ENCODE assay signal across 9 cellular contexts in the genomic region with DNA sequence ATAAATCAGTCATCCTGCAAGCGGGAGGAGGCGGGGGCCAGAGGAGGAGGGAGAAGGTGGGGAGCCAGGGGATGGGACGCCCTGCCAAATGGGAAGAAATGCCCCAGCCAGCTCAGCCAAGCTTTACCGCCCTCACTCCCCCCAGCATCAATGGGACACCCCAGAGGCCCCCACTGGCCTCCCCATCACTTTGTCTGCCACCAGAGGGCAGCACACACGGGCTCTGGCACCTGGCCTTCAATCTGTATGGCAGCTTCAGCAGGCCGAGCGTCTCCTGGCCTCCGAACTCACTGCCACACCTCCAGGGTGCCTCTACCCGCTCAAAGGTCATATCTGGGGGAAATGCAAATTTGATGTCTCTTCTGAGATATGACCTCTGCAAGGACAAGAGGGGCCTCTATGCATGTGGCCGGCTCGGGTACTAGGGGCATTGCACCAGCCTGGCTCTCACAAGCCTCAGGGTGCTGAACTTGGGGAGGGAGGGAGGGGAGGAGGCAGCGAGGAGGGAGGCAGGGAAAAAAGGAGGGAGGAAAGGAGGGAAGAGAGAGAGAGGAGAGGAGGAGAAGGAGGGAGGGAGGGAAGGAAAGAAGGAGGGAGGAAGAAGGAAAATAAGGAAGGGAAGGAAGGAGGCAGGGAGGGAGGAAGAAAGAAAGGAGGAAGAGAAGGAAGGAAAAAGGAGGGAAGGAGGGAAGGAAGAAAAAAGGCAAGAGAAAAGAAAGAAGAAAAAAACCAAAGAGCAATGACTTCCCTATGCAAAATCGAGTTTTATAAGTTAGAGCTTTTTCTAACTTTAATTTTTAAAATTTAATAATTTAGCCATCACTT. TPM values are rescaled to one million over a fixed set of nuclear protein-coding genes. Genes with fewer than 3 reads are reported as not detected.
A peak's percentile ranks its signal among the peaks of the same experiment; 100 is the strongest.
DNase-seq lines count a peak whose midpoint lies in the region; ATAC-seq and TF ChIP-seq lines count a peak whose summit lies in the region.
"Had no signal": no experiment of that assay in that cellular context is flagged by ENCODE, and none has a peak within 500 bp of the region (broad histone marks: within the 10 kb centered on the region; RNA-seq: fewer than 3 reads in every experiment).

No MANE protein-coding gene starts in this region.

- no peaks in the 10 kb centered on the region for H3K36me3 ChIP-seq in Caco-2 (ENCODE audit: control insufficient read depth, insufficient read depth, low read length)
- H3K36me3 ChIP-seq in mucosa of descending colon (ENCODE audit: low read depth): no peaks in the 10 kb centered on the region

- no peaks in the 10 kb centered on the region for H3K9me3 Mint-ChIP-seq in Caco-2 (ENCODE audit: unreplicated experiment)
- H3K9me3 Mint-ChIP-seq in activated CD4-positive, alpha-beta memory T cell treated with anti-CD3 and anti-CD28 coated beads, Interleukin-2, amount 10 ng/mL, durations not matched to agents 7 days and 5 days: no peaks in the 10 kb centered on the region
- no peaks in the 10 kb centered on the region for H3K9me3 Mint-ChIP-seq in effector memory CD8-positive, alpha-beta T cell

- TF ChIP-seq CTCF in Caco-2 (IDR thresholded peaks at IDR 0.05; ENCODE audit: insufficient read depth in 1 of 2, low read depth in 1 of 2, low read length in 1 of 2, severe bottlenecking in 1 of 2, unreplicated experiment in 1 of 2): peak; percentile 85
- TF ChIP-seq CTCF in mucosa of descending colon (IDR thresholded peaks at IDR 0.05): peak; percentile 79

- intact Hi-C loops in Caco-2 (cut with micrococcal nuclease; ENCODE audit: unreplicated experiment): loop anchor here (1.0 kb wide), 1 partner anchor 44 kb away; no protein-coding TSS in a partner anchor
- intact Hi-C loops in mucosa of descending colon (cut with DNase I, micrococcal nuclease): no loop called here

- peak overlapping the region; percentile 30 for H3K4me3 Mint-ChIP-seq in Caco-2 (ENCODE audit: unreplicated experiment)
- no peak overlapping the region for H3K4me3 Mint-ChIP-seq in activated CD4-positive, alpha-beta memory T cell treated with anti-CD3 and anti-CD28 coated beads, Interleukin-2, amount 10 ng/mL, durations not matched to agents 7 days and 5 days
- H3K4me3 Mint-ChIP-seq in effector memory CD8-positive, alpha-beta T cell: no peak overlapping the region
- H3K4me3 Mint-ChIP-seq: activated naive CD8-positive, alpha-beta T cell had no signal

- DNase-seq in Caco-2: peak; percentile 84 to 87
- peak; percentile 58 for DNase-seq in NCI-H460 (ENCODE audit: extremely low read depth, low read depth)
- DNase-seq in activated CD4-positive, alpha-beta memory T cell treated with anti-CD3 and anti-CD28 coated beads, Interleukin-2, amount 10 ng/mL, durations not matched to agents 7 days and 5 days: peak; percentile 68
- DNase-seq in effector memory CD8-positive, alpha-beta T cell: peak; percentile 54 to 63 (median 59)
- peak; percentile 79 to 83 (median 80) for DNase-seq in mucosa of descending colon
- DNase-seq in stimulated activated CD8-positive, alpha-beta memory T cell treated with anti-CD3 and anti-CD28 coated beads, Interleukin-7, amount 100 ng/mL, for 1 hour (ENCODE audit: low read depth in 2 of 2): peak; percentile 24 to 43
- DNase-seq in NCI-H187 (lab: John Stamatoyannopoulos, UW): no peak

- CTCF ChIA-PET in Caco-2 (lab: Charles Lee): interaction anchor here (0.6 to 1.9 kb wide), 3 partner anchors 44 to 166 kb away, joined by 4 to 7 read pairs (median 6); a partner anchor contains a TSS
- CTCF ChIA-PET in activated CD4-positive, alpha-beta memory T cell treated with anti-CD3 and anti-CD28 coated beads, Interleukin-2, amount 10 ng/mL, durations not matched to agents 7 days and 5 days (lab: Charles Lee): interaction anchor here (0.8 to 3.4 kb wide), 5 partner anchors 10 to 129 kb away, joined by 3 to 10 read pairs (median 4); no protein-coding TSS in a partner anchor

- ATAC-seq in GM21825 (IDR thresholded peaks at IDR 0.05; ENCODE audit: unreplicated experiment): peak; percentile 53
- peak; percentile 91 for ATAC-seq in effector memory CD8-positive, alpha-beta T cell (replicated peaks)
- ATAC-seq in mucosa of descending colon: peak; percentile 95

- BruUV-seq in Caco-2 (replicated peaks; lab: Mats Ljungman, UMichigan): no TSS peak

- H3K27me3 Mint-ChIP-seq in Caco-2 (ENCODE audit: insufficient read depth, unreplicated experiment): peaks cover 3% of the 10 kb centered on the region
- H3K27me3 Mint-ChIP-seq in activated CD4-positive, alpha-beta memory T cell treated with anti-CD3 and anti-CD28 coated beads, Interleukin-2, amount 10 ng/mL, durations not matched to agents 7 days and 5 days: peaks cover 49% of the 10 kb centered on the region
- peaks cover 62 to 83% of the 10 kb centered on the region in 2 donors for H3K27me3 Mint-ChIP-seq in effector memory CD8-positive, alpha-beta T cell

- POLR2A ChIA-PET in Caco-2 (lab: Charles Lee): interaction anchor here (1.2 kb wide), 1 partner anchor 44 kb away, joined by 4 read pairs; no protein-coding TSS in a partner anchor
- POLR2A ChIA-PET in activated CD4-positive, alpha-beta memory T cell treated with anti-CD3 and anti-CD28 coated beads, Interleukin-2, amount 10 ng/mL, durations not matched to agents 7 days and 5 days (lab: Charles Lee): no interaction called here

- H3K4me3 ChIP-seq in Caco-2 (ENCODE audit: low read depth, low read length) (no peak overlapping the region), mucosa of descending colon (no peak overlapping the region)

- H3K4me1 ChIP-seq in Caco-2 (peaks cover 22% of the 10 kb centered on the region), mucosa of descending colon (ENCODE audit: low read depth) (peaks cover 10% of the 10 kb centered on the region)

- H3K4me1 Mint-ChIP-seq in Caco-2 (ENCODE audit: low read depth, unreplicated experiment): peaks cover 14% of the 10 kb centered on the region
- H3K4me1 Mint-ChIP-seq in activated CD4-positive, alpha-beta memory T cell treated with anti-CD3 and anti-CD28 coated beads, Interleukin-2, amount 10 ng/mL, durations not matched to agents 7 days and 5 days: peaks cover 4% of the 10 kb centered on the region
- H3K4me1 Mint-ChIP-seq in effector memory CD8-positive, alpha-beta T cell (ENCODE audit: low read depth in 2 of 2): peaks cover 0 to 6% of the 10 kb centered on the region in 2 donors

- H3K36me3 Mint-ChIP-seq in Caco-2 (ENCODE audit: insufficient read depth, unreplicated experiment): no peaks in the 10 kb centered on the region
- H3K36me3 Mint-ChIP-seq in activated CD4-positive, alpha-beta memory T cell treated with anti-CD3 and anti-CD28 coated beads, Interleukin-2, amount 10 ng/mL, durations not matched to agents 7 days and 5 days (ENCODE audit: low read depth): no peaks in the 10 kb centered on the region
- no peaks in the 10 kb centered on the region for H3K36me3 Mint-ChIP-seq in effector memory CD8-positive, alpha-beta T cell (ENCODE audit: insufficient read depth)
- H3K36me3 Mint-ChIP-seq: activated naive CD8-positive, alpha-beta T cell had no signal

- H3K9me3 ChIP-seq in Caco-2 (no peaks in the 10 kb centered on the region), mucosa of descending colon (no peaks in the 10 kb centered on the region)

- H3K27me3 ChIP-seq in Caco-2 (replicated peaks; ENCODE audit: control insufficient read depth, insufficient read depth, low read length): no peaks in the 10 kb centered on the region

- H3K27ac Mint-ChIP-seq in Caco-2 (ENCODE audit: unreplicated experiment): peak overlapping the region; percentile 58
- no peak overlapping the region for H3K27ac Mint-ChIP-seq in activated CD4-positive, alpha-beta memory T cell treated with anti-CD3 and anti-CD28 coated beads, Interleukin-2, amount 10 ng/mL, durations not matched to agents 7 days and 5 days
- H3K27ac Mint-ChIP-seq in effector memory CD8-positive, alpha-beta T cell: no peak overlapping the region
- H3K27ac Mint-ChIP-seq: activated naive CD8-positive, alpha-beta T cell had no signal

RNA-seq across cellular contexts. Expression of a gene that starts 0.7 kb away (rescaled TPM):
- total RNA-seq in Caco-2 (2022) (0.79 and 1.3 TPM in 2 replicates), mucosa of descending colon (1 to 10 TPM; 1.4 to 2.6 (median 1.5) TPM)
- not detected in 2 replicates for total RNA-seq in NCI-H460 (2014; rRNA removed; shearing (Covaris generic))
- polyA plus RNA-seq in NCI-H460 (2014; cell fraction: nucleus; rRNA removed): not detected in 2 replicates
- total RNA-seq in activated CD4-positive, alpha-beta memory T cell treated with anti-CD3 and anti-CD28 coated beads, Interleukin-2, amount 10 ng/mL, durations not matched to agents 7 days and 5 days: not detected

RNA-seq across cellular contexts. Expression of a gene that starts 33.4 kb away (rescaled TPM):
- total RNA-seq in Caco-2 (2022): 52.8 and 53.5 TPM in 2 replicates
- total RNA-seq in NCI-H460 (2014; rRNA removed; shearing (Covaris generic)): 30.6 and 34.1 TPM in 2 replicates
- polyA plus RNA-seq in NCI-H460 (2014; cell fraction: nucleus; rRNA removed): 32.3 and 72.3 TPM in 2 replicates
- 10 to 100 TPM; 30.0 to 31.0 TPM for total RNA-seq in activated CD4-positive, alpha-beta memory T cell treated with anti-CD3 and anti-CD28 coated beads, Interleukin-2, amount 10 ng/mL, durations not matched to agents 7 days and 5 days
- total RNA-seq in mucosa of descending colon: 10 to 100 TPM; 34.6 to 53.4 (median 52.3) TPM

RNA-seq across cellular contexts. Expression of a gene that starts 53.0 kb away (rescaled TPM):
- total RNA-seq in Caco-2 (2022): 73.1 and 80.8 TPM in 2 replicates
- total RNA-seq in NCI-H460 (2014; rRNA removed; shearing (Covaris generic)): 56.2 and 63.1 TPM in 2 replicates
- polyA plus RNA-seq in NCI-H460 (2014; cell fraction: nucleus; rRNA removed): 125 and 134 TPM in 2 replicates
- 10 to 100 TPM; 66.8 to 67.3 TPM for total RNA-seq in activated CD4-positive, alpha-beta memory T cell treated with anti-CD3 and anti-CD28 coated beads, Interleukin-2, amount 10 ng/mL, durations not matched to agents 7 days and 5 days
- 10 to 100 TPM; 45.8 to 53.6 (median 52.2) TPM for total RNA-seq in mucosa of descending colon

Comparison
In these comparisons a context has a peak if more than half of its experiments do, and no peak if none do; other contexts are left out.
1. DNase-seq: peak in Caco-2 (2 of 2), NCI-H460 (single experiment), activated CD4-positive, alpha-beta memory T cell treated with anti-CD3 and anti-CD28 coated beads, Interleukin-2, amount 10 ng/mL, durations not matched to agents 7 days and 5 days (single experiment), effector memory CD8-positive, alpha-beta T cell (3 of 3), mucosa of descending colon (3 of 3) and stimulated activated CD8-positive, alpha-beta memory T cell treated with anti-CD3 and anti-CD28 coated beads, Interleukin-7, amount 100 ng/mL, for 1 hour (2 of 2); none in NCI-H187 (0 of 2).
2. Peak in every context shown above with its lines, with median percentiles within 50 percentile points of each other: ATAC-seq.